23 cellular contexts compared by ENCODE assay signal in the genomic region with DNA sequence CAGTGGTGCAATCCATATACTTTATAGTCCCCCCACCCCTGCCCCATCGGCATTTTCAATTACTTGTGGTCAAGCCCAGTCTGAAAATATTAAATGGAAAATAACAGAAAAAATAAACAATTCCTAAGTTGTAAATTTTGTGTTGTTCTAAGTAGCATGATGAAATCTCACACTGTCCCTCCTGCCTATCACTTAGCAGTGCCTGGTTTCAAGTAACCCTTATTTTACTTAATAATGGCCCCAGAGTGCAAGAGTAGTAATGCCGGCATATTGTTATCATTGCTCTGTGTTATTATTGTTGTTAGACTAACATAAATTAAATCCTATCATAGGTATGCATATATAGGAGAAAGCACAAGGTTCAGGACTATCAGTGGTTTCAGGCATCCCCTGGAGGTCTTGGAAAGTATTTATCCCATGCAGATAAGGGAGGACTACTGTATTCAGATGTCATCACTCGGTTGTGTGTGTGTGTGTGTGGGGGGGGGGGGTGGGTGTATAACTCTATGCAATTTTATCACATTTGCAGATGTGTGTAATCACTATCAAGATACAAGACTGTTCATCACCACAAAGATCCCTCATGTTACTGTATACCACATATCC. TPM values are rescaled to one million over a fixed set of nuclear protein-coding genes. Genes with fewer than 3 reads are reported as not detected.
A peak's percentile ranks its signal among the peaks of the same experiment; 100 is the strongest.
DNase-seq lines count a peak whose midpoint lies in the region; ATAC-seq and TF ChIP-seq lines count a peak whose summit lies in the region.
"Had no signal": no experiment of that assay in that cellular context is flagged by ENCODE, and none has a peak within 500 bp of the region (broad histone marks: within the 10 kb centered on the region; RNA-seq: fewer than 3 reads in every experiment).

No MANE protein-coding gene starts in this region.

- no peak for DNase-seq in activated T-cell treated with anti-CD3 and anti-CD28 coated beads, Interleukin-2, amount 50 U/mL, for 72 hours
- no peak for DNase-seq in activated T-cell treated with anti-CD3 and anti-CD28 coated beads, Interleukin-2, amount 50 U/mL, for 24 hours
- DNase-seq in OCI-LY7 (ENCODE audit: low spot score) (no peak), fibroblast of villous mesenchyme (ENCODE audit: low read depth) (peak; percentile 18), gastrocnemius medialis (no peak), right lobe of liver (no peak), NCI-H1930 (lab: John Stamatoyannopoulos, UW) (no peak), upper lobe of left lung (no peak)
- DNase-seq: 8988T; activated CD4-positive, CD25-positive, alpha-beta regulatory T cell treated with anti-CD3 and anti-CD28 coated beads, Interleukin-2, amount 50 U/mL, for 72 hours; activated CD8-positive, alpha-beta memory T cell treated with anti-CD3 and anti-CD28 coated beads for 24 hours; activated naive CD4-positive, alpha-beta T cell treated with Interleukin-2 at 50 U/mL for 16 hours; activated T-cell treated with anti-CD3 and anti-CD28 coated beads, Interleukin-2, amount 50 U/mL, for 1 hour; aorta; dermis blood vessel endothelial cell; DMS53; H9; lower lobe of right lung; MG63; NCI-H2081 treated with DMSO at 0.1 percent for 48 hours; NCI-H446; PC-3 had no signal

- H2AFZ ChIP-seq in OCI-LY7 (ENCODE audit: low read length) = no peak overlapping the region

- H3K27me3 ChIP-seq in gastrocnemius medialis (no peaks in the 10 kb centered on the region), right lobe of liver (no peaks in the 10 kb centered on the region), upper lobe of left lung (no peaks in the 10 kb centered on the region)
- H3K27me3 ChIP-seq: MG63 had no signal

- H3K4me3 Mint-ChIP-seq in activated T-cell treated with anti-CD3 and anti-CD28 coated beads, Interleukin-2, amount 50 U/mL, for 72 hours = no peak overlapping the region
- H3K4me3 Mint-ChIP-seq in activated T-cell treated with anti-CD3 and anti-CD28 coated beads, Interleukin-2, amount 50 U/mL, for 24 hours = no peak overlapping the region
- H3K4me3 Mint-ChIP-seq: H9 had no signal

- WGBS in right lobe of liver (ENCODE audit: insufficient coverage, low coverage, low lambda C conversion rate, missing lambda C conversion rate) = 59% methylated on average over 3 of the region's 3 CpGs
- WGBS in upper lobe of left lung, 2 donors = 74 to 76% methylated on average over 3 of the region's 3 CpGs

- H3K79me2 ChIP-seq in OCI-LY7 (ENCODE audit: insufficient read depth, low read depth, low read length) = peaks cover 100% of the 10 kb centered on the region

- BruUV-seq in OCI-LY7 (replicated peaks; lab: Mats Ljungman, UMichigan) = no TSS peak

- peaks cover 43% of the 10 kb centered on the region for H4K20me1 ChIP-seq in OCI-LY7 (ENCODE audit: insufficient read depth, low read length)

- intact Hi-C loops in OCI-LY7 (cut with micrococcal nuclease; ENCODE audit: unreplicated experiment) = no loop called here
- intact Hi-C loops in gastrocnemius medialis (cut with DNase I; ENCODE audit: low total_unique reads) = no loop called here
- intact Hi-C loops in right lobe of liver (cut with DNase I) = no loop called here

- no peak for TF ChIP-seq POLR2A in gastrocnemius medialis (IDR thresholded peaks at IDR 0.05)
- TF ChIP-seq POLR2A in right lobe of liver (IDR thresholded peaks at IDR 0.05) = no peak
- TF ChIP-seq POLR2A in upper lobe of left lung (IDR thresholded peaks at IDR 0.05) = no peak

- peak overlapping the region; percentile 44 for H3K27ac Mint-ChIP-seq in activated T-cell treated with anti-CD3 and anti-CD28 coated beads, Interleukin-2, amount 50 U/mL, for 72 hours
- H3K27ac Mint-ChIP-seq in activated T-cell treated with anti-CD3 and anti-CD28 coated beads, Interleukin-2, amount 50 U/mL, for 24 hours = no peak overlapping the region

- H3K36me3 ChIP-seq in OCI-LY7 (ENCODE audit: insufficient read depth, low read length) (peaks cover 75% of the 10 kb centered on the region), gastrocnemius medialis (no peaks in the 10 kb centered on the region), right lobe of liver (peaks cover 0 to 9% (median 0%) of the 10 kb centered on the region in 4 donors), upper lobe of left lung (no peaks in the 10 kb centered on the region)
- H3K36me3 ChIP-seq: lower lobe of right lung, prostate gland had no signal

- POLR2A ChIA-PET in OCI-LY7 (lab: Charles Lee) = no interaction called here

- H3K36me3 Mint-ChIP-seq in activated T-cell treated with anti-CD3 and anti-CD28 coated beads, Interleukin-2, amount 50 U/mL, for 72 hours (ENCODE audit: insufficient read depth in 2 of 2) = peaks cover 0 to 2% of the 10 kb centered on the region in 2 donors
- H3K36me3 Mint-ChIP-seq in activated T-cell treated with anti-CD3 and anti-CD28 coated beads, Interleukin-2, amount 50 U/mL, for 24 hours (ENCODE audit: low read depth) = peaks cover 24% of the 10 kb centered on the region

- TF ChIP-seq CTCF in OCI-LY7 (conservative IDR thresholded peaks at IDR 0.05; ENCODE audit: low read length) (no peak), fibroblast of villous mesenchyme (IDR thresholded peaks at IDR 0.05; ENCODE audit: insufficient read depth, low read depth, low read length) (peak; percentile 16), gastrocnemius medialis (IDR thresholded peaks at IDR 0.05 in 4 of 5, conservative IDR thresholded peaks at IDR 0.05 in 1 of 5) (no peak), right lobe of liver (IDR thresholded peaks at IDR 0.05) (no peak), upper lobe of left lung (IDR thresholded peaks at IDR 0.05) (no peak)

- no peaks in the 10 kb centered on the region for H3K27me3 Mint-ChIP-seq in activated T-cell treated with anti-CD3 and anti-CD28 coated beads, Interleukin-2, amount 50 U/mL, for 72 hours (ENCODE audit: low read depth)
- H3K27me3 Mint-ChIP-seq in activated T-cell treated with anti-CD3 and anti-CD28 coated beads, Interleukin-2, amount 50 U/mL, for 24 hours = no peaks in the 10 kb centered on the region

- in situ Hi-C loops in gastrocnemius medialis (cut with MboI; ENCODE audit: low sequenced_read_pairs in 4 of 4) = no loop called here

- peaks cover 51% of the 10 kb centered on the region for H3K4me1 Mint-ChIP-seq in activated T-cell treated with anti-CD3 and anti-CD28 coated beads, Interleukin-2, amount 50 U/mL, for 72 hours (ENCODE audit: low read depth)
- peaks cover 57% of the 10 kb centered on the region for H3K4me1 Mint-ChIP-seq in activated T-cell treated with anti-CD3 and anti-CD28 coated beads, Interleukin-2, amount 50 U/mL, for 24 hours (ENCODE audit: low read depth)

- no peak for ATAC-seq in activated T-cell treated with anti-CD3 and anti-CD28 coated beads, Interleukin-2, amount 50 U/mL, for 72 hours (replicated peaks in 1 of 2)
- ATAC-seq in gastrocnemius medialis = no peak
- ATAC-seq in right lobe of liver = no peak
- no peak for ATAC-seq in upper lobe of left lung (ENCODE audit: low FRiP score in 2 of 2)
- ATAC-seq: lower lobe of right lung, PC-3 had no signal

- no peak overlapping the region for H3K4me3 ChIP-seq in OCI-LY7 (ENCODE audit: low read depth, low read length, poor library complexity, severe bottlenecking)
- no peak overlapping the region for H3K4me3 ChIP-seq in fibroblast of villous mesenchyme (ENCODE audit: low read depth, low read length)
- H3K4me3 ChIP-seq in gastrocnemius medialis = no peak overlapping the region
- H3K4me3 ChIP-seq in right lobe of liver = no peak overlapping the region
- H3K4me3 ChIP-seq in upper lobe of left lung = no peak overlapping the region
- H3K4me3 ChIP-seq: lower lobe of right lung, MG63, prostate gland had no signal

- no peaks in the 10 kb centered on the region for H3K9me3 Mint-ChIP-seq in activated T-cell treated with anti-CD3 and anti-CD28 coated beads, Interleukin-2, amount 50 U/mL, for 72 hours
- H3K9me3 Mint-ChIP-seq in activated T-cell treated with anti-CD3 and anti-CD28 coated beads, Interleukin-2, amount 50 U/mL, for 24 hours = no peaks in the 10 kb centered on the region
- H3K9me3 Mint-ChIP-seq: H9 had no signal

- TF ChIP-seq EP300 in upper lobe of left lung (IDR thresholded peaks at IDR 0.05) = no peak

- CTCF ChIA-PET in OCI-LY7 (lab: Charles Lee; ENCODE audit: unreplicated experiment) = no interaction called here

- no peaks in the 10 kb centered on the region; the same call in 1 of the 2 replicates for H3K9me3 ChIP-seq in OCI-LY7 (ENCODE audit: low read length)
- H3K9me3 ChIP-seq in gastrocnemius medialis = no peaks in the 10 kb centered on the region
- H3K9me3 ChIP-seq in right lobe of liver = no peaks in the 10 kb centered on the region
- H3K9me3 ChIP-seq in upper lobe of left lung = no peaks in the 10 kb centered on the region
- H3K9me3 ChIP-seq: lower lobe of right lung, MG63, prostate gland had no signal

- peak overlapping the region; percentile 39 for H3K4me2 ChIP-seq in OCI-LY7 (ENCODE audit: low read length)

- peaks cover 82% of the 10 kb centered on the region for H3K4me1 ChIP-seq in OCI-LY7 (ENCODE audit: insufficient read depth, low read length, poor library complexity, severe bottlenecking)
- peaks cover 65 to 74% of the 10 kb centered on the region in 2 donors for H3K4me1 ChIP-seq in gastrocnemius medialis
- H3K4me1 ChIP-seq in right lobe of liver = peaks cover 0 to 32% (median 3%) of the 10 kb centered on the region in 4 donors
- H3K4me1 ChIP-seq in upper lobe of left lung = peaks cover 4 to 32% (median 19%) of the 10 kb centered on the region in 4 donors
- H3K4me1 ChIP-seq: prostate gland had no signal

- no peaks in the 10 kb centered on the region for H3K9me2 ChIP-seq in OCI-LY7 (ENCODE audit: insufficient read depth, low read length)

- H3K27ac ChIP-seq in OCI-LY7 (ENCODE audit: low read depth, low read length, poor library complexity, severe bottlenecking) (peak overlapping the region; percentile 6), gastrocnemius medialis (peak overlapping the region; percentile 48 to 100 (median 94)), right lobe of liver (no peak overlapping the region), upper lobe of left lung (no peak overlapping the region)
- H3K27ac ChIP-seq: lower lobe of right lung, prostate gland had no signal

RNA-seq across cellular contexts. Expression of a gene that starts 9.3 kb away (rescaled TPM):
- 10 to 100 TPM; 64.2 to 64.3 TPM for total RNA-seq in activated T-cell treated with anti-CD3 and anti-CD28 coated beads, Interleukin-2, amount 50 U/mL, for 72 hours
- total RNA-seq in OCI-LY7 (2014; rRNA removed; shearing (Covaris generic)) = 115 and 124 TPM in 2 replicates
- total RNA-seq in OCI-LY7 (2022) (216 and 222 TPM in 2 replicates), fibroblast of villous mesenchyme (37.7 and 45.3 TPM in 2 replicates), gastrocnemius medialis (100 to 1,000 TPM; 152 to 217 (median 180) TPM), right lobe of liver (10 to 100 TPM; 30.3 to 45.5 (median 38.8) TPM), upper lobe of left lung (10 to 100 TPM; 24.5 to 45.8 (median 35.8) TPM)

Comparison
In these comparisons a context has a peak if more than half of its experiments do, and no peak if none do; other contexts are left out.
1. H3K27ac ChIP-seq: peak in OCI-LY7 (single experiment) and gastrocnemius medialis (4 of 4); none in right lobe of liver (0 of 3) and upper lobe of left lung (0 of 4).